Comparison of ENCODE assay signal across 20 cellular contexts in the genomic region with DNA sequence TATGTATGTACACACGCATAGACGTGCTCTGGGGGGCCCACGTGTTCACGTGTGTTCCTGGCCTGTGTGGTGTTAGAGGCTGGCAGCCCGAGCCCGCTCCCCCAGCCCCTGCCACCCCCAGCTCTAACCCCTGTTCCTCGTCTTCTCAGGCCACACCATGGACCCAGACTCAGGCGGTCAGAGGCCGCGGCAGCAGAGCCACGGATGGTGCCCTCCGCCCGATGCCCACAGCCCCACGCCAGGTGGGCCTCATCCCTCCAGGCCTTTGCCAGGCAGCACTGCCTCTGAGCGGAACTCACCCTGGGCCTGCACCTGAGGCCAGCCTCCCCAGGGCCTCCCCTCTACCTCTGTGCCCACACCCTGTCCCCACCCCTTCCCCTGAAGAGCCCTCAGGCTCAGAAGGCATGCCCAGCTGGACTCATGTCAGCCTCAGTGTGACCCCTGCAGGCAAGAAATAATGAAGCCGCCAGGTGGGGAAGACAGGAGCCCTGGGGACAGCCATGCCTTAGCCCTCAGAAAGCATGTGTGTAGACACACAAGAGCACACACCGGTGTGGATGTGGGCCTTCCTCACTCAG. TPM values are rescaled to one million over a fixed set of nuclear protein-coding genes. Genes with fewer than 3 reads are reported as not detected.
A peak's percentile ranks its signal among the peaks of the same experiment; 100 is the strongest.
DNase-seq lines count a peak whose midpoint lies in the region; ATAC-seq, FAIRE-seq and TF ChIP-seq lines count a peak whose summit lies in the region.
"Had no signal": no experiment of that assay in that cellular context is flagged by ENCODE, and none has a peak within 500 bp of the region (broad histone marks: within the 10 kb centered on the region; RNA-seq: fewer than 3 reads in every experiment).

No MANE protein-coding gene starts in this region.

- no peak overlapping the region for H2AK9ac ChIP-seq in IMR-90 (replicated peaks; ENCODE audit: low read depth, low read length, poor library complexity)

- no peaks in the 10 kb centered on the region for H3K9me3 Mint-ChIP-seq in activated CD8-positive, alpha-beta memory T cell treated with anti-CD3 and anti-CD28 coated beads, Interleukin-2, amount 10 ng/mL, durations not matched to agents 7 days and 5 days (ENCODE audit: low read depth)

- H3K27me3 ChIP-seq in IMR-90 (ENCODE audit: control insufficient read depth, insufficient read depth, low read length) = no peaks in the 10 kb centered on the region

- H3K4me1 ChIP-seq in IMR-90 (ENCODE audit: control insufficient read depth, insufficient read depth, low read length) (peaks cover 11% of the 10 kb centered on the region), kidney (ENCODE audit: control insufficient read depth in 1 of 2, insufficient read depth in 1 of 2, low read depth in 1 of 2, low read length in 2 of 2) (peaks cover 4 to 22% of the 10 kb centered on the region in 2 donors)
- H3K4me1 ChIP-seq: HAP-1 had no signal

- no peak overlapping the region for H3K14ac ChIP-seq in IMR-90 (replicated peaks; ENCODE audit: low read depth, low read length)

- peaks cover 5% of the 10 kb centered on the region for H3K27me3 Mint-ChIP-seq in activated CD8-positive, alpha-beta memory T cell treated with anti-CD3 and anti-CD28 coated beads, Interleukin-2, amount 10 ng/mL, durations not matched to agents 7 days and 5 days

- no peak overlapping the region for H4K91ac ChIP-seq in IMR-90 (ENCODE audit: insufficient read depth, low read depth, low read length)

- H3K4me3 Mint-ChIP-seq in activated CD8-positive, alpha-beta memory T cell treated with anti-CD3 and anti-CD28 coated beads, Interleukin-2, amount 10 ng/mL, durations not matched to agents 7 days and 5 days = no peak overlapping the region

- peak overlapping the region; percentile 32 for H2AFZ ChIP-seq in IMR-90 (replicated peaks; ENCODE audit: low read length, poor library complexity)

- FAIRE-seq in kidney (lab: Jason Lieb, UNC) (no peak), H54 (lab: Jason Lieb, UNC) (no peak)

- H4K5ac ChIP-seq in IMR-90 (ENCODE audit: low read depth, low read length) = no peak overlapping the region

- no peak overlapping the region for H2BK15ac ChIP-seq in IMR-90 (ENCODE audit: low read depth, low read length)

- dilution Hi-C loops in IMR-90 (cut with HindIII; ENCODE audit: low sequenced_read_pairs, unreplicated experiment) = no loop called here

- CTCF ChIA-PET in IMR-90 (lab: Yijun Ruan, JAX) (no interaction called here), RWPE1 (lab: Yijun Ruan, JAX) (no interaction called here)
- CTCF ChIA-PET in activated CD8-positive, alpha-beta memory T cell treated with anti-CD3 and anti-CD28 coated beads, Interleukin-2, amount 10 ng/mL, durations not matched to agents 7 days and 5 days (lab: Charles Lee) = interaction anchor here (2.5 kb wide), 1 partner anchor 11 kb away, joined by 7 read pairs; no protein-coding TSS in a partner anchor

- no peak overlapping the region for H3K4me2 ChIP-seq in IMR-90 (ENCODE audit: low read depth, low read length)

- no peak for TF ChIP-seq RAD21 in IMR-90 (IDR thresholded peaks at IDR 0.05; ENCODE audit: low read length)

- H3K9me3 ChIP-seq in IMR-90 (ENCODE audit: control insufficient read depth, insufficient read depth, low read length) (no peaks in the 10 kb centered on the region), kidney (ENCODE audit: control insufficient read depth in 1 of 2, low read length in 2 of 2) (no peaks in the 10 kb centered on the region)
- H3K9me3 ChIP-seq: HAP-1 had no signal

- H2BK120ac ChIP-seq in IMR-90 (ENCODE audit: low read depth, low read length) = no peak overlapping the region

- DNase-seq in ACHN (peak; percentile 16), IMR-90 (no peak), RWPE1 (ENCODE audit: low spot score) (no peak), kidney (peak; percentile 74), NCI-H748 (lab: John Stamatoyannopoulos, UW; ENCODE audit: unreplicated experiment) (no peak), H54 (ENCODE audit: insufficient read length, low spot score) (no peak)
- no peak for DNase-seq in activated CD8-positive, alpha-beta memory T cell treated with anti-CD3 and anti-CD28 coated beads, Interleukin-2, amount 10 ng/mL, durations not matched to agents 7 days and 5 days
- DNase-seq: AML-193, DMS79 treated with DMSO at 0.1 percent for 48 hours, KG1, NCI-H1092, NCI-H2081, NCI-H510A, NCI-H82 had no signal

- H3K4ac ChIP-seq in IMR-90 (ENCODE audit: low read depth, low read length) = no peak overlapping the region

- peaks cover 6% of the 10 kb centered on the region for H3K4me1 Mint-ChIP-seq in activated CD8-positive, alpha-beta memory T cell treated with anti-CD3 and anti-CD28 coated beads, Interleukin-2, amount 10 ng/mL, durations not matched to agents 7 days and 5 days

- TF ChIP-seq POLR2A in IMR-90 (IDR thresholded peaks at IDR 0.05; ENCODE audit: low read depth, low read length) (no peak), H54 (IDR thresholded peaks at IDR 0.05; ENCODE audit: low read depth, low read length) (no peak)

- TF ChIP-seq CTCF in IMR-90 (conservative IDR thresholded peaks at IDR 0.05; ENCODE audit: low read depth, low read length) (no peak), RWPE1 (conservative IDR thresholded peaks at IDR 0.05; ENCODE audit: low read depth) (no peak), kidney (IDR thresholded peaks at IDR 0.05; ENCODE audit: borderline replicate concordance, extremely low read depth, insufficient read depth) (no peak)

- H3K79me1 ChIP-seq in IMR-90 (ENCODE audit: low read depth in 1 of 2, low read length in 2 of 2) = peaks cover 5 to 36% of the 10 kb centered on the region in 2 experiments

- H3K36me3 ChIP-seq in IMR-90 (ENCODE audit: control insufficient read depth, insufficient read depth, low read length) = peaks cover 29% of the 10 kb centered on the region
- H3K36me3 ChIP-seq in kidney (ENCODE audit: control insufficient read depth in 1 of 2, insufficient read depth in 2 of 2, low read length in 2 of 2) = peaks cover 0 to 4% of the 10 kb centered on the region in 2 donors
- H3K36me3 ChIP-seq: HAP-1 had no signal

- intact Hi-C loops in IMR-90 (cut with micrococcal nuclease) (no loop called here), kidney (cut with DNase I) (no loop called here)

- no peak overlapping the region for H2BK5ac ChIP-seq in IMR-90 (ENCODE audit: low read depth, low read length, poor library complexity, severe bottlenecking)

- ATAC-seq in IMR-90 (ENCODE audit: low read depth) (no peak), GM21529 (IDR thresholded peaks at IDR 0.05; ENCODE audit: unreplicated experiment) (no peak)
- no peak for ATAC-seq in activated CD8-positive, alpha-beta memory T cell treated with anti-CD3 and anti-CD28 coated beads, Interleukin-2, amount 10 ng/mL, durations not matched to agents 7 days and 5 days
- ATAC-seq: Panc1, Right ventricle myocardium inferior had no signal

- in situ Hi-C loops in ACHN (cut with HindIII; ENCODE audit: low pct_ligation_motif_present, low pct_unique_long_range_greater_than_20kb, low sequenced_read_pairs) (no loop called here), IMR-90 (cut with MboI; ENCODE audit: low sequenced_read_pairs) (no loop called here)

- no peaks in the 10 kb centered on the region for H3K36me3 Mint-ChIP-seq in activated CD8-positive, alpha-beta memory T cell treated with anti-CD3 and anti-CD28 coated beads, Interleukin-2, amount 10 ng/mL, durations not matched to agents 7 days and 5 days

- no peak overlapping the region for H3K56ac ChIP-seq in IMR-90 (ENCODE audit: extremely low read depth, insufficient read depth, low read length)

- H3K23ac ChIP-seq in IMR-90 (ENCODE audit: low read depth, low read length) = no peak overlapping the region

- H2BK20ac ChIP-seq in IMR-90 (ENCODE audit: low read depth, low read length) = no peak overlapping the region

- no peak overlapping the region for H2AK5ac ChIP-seq in IMR-90 (ENCODE audit: low read depth, low read length)

- H3K18ac ChIP-seq in IMR-90 (ENCODE audit: low read depth, low read length) = no peak overlapping the region

- BruUV-seq in IMR-90 (replicated peaks; lab: Mats Ljungman, UMichigan) = no TSS peak

- H3K4me3 ChIP-seq in IMR-90 (ENCODE audit: insufficient read depth, low read depth, low read length) = no peak overlapping the region
- no peak overlapping the region for H3K4me3 ChIP-seq in kidney (ENCODE audit: low read length in 2 of 2)
- H3K4me3 ChIP-seq: HAP-1 had no signal

- H3K27ac ChIP-seq in IMR-90 (ENCODE audit: insufficient read depth, low read length) = no peak overlapping the region
- peak overlapping the region; percentile 99 for H3K27ac ChIP-seq in RWPE1
- H3K27ac ChIP-seq in kidney (ENCODE audit: low read depth in 2 of 2, low read length in 2 of 2) = no peak overlapping the region
- H3K27ac ChIP-seq: C4-2B had no signal

- H3K9ac ChIP-seq in IMR-90 (ENCODE audit: low read depth, low read length) (no peak overlapping the region), kidney (ENCODE audit: low read length in 2 of 2) (no peak overlapping the region)

- H3K9me1 ChIP-seq in IMR-90 (ENCODE audit: insufficient read depth, low read length) = peaks cover 15% of the 10 kb centered on the region

- 96% methylated on average over 9 of the region's 17 CpGs; no CpG with 5 or more reads in 1 of the 2 experiments for WGBS in IMR-90 (ENCODE audit: extremely low coverage in 2 of 2, insufficient read length in 1 of 2), 2 experiments

- POLR2A ChIA-PET in IMR-90 (lab: Charles Lee; ENCODE audit: unreplicated experiment) (no interaction called here), RWPE1 (lab: Yijun Ruan, JAX; ENCODE audit: low non-redundant PET) (interaction anchor here (0.7 kb wide), 1 partner anchor 54 kb away, joined by 3 read pairs; no protein-coding TSS in a partner anchor)

- no peak overlapping the region for H4K8ac ChIP-seq in IMR-90 (ENCODE audit: low read depth in 2 of 2, low read length in 2 of 2)

- H4K20me1 ChIP-seq in IMR-90 (ENCODE audit: insufficient read depth, low read length) = no peaks in the 10 kb centered on the region; the same call in 1 of the 2 replicates

- no peak overlapping the region for H3K27ac Mint-ChIP-seq in activated CD8-positive, alpha-beta memory T cell treated with anti-CD3 and anti-CD28 coated beads, Interleukin-2, amount 10 ng/mL, durations not matched to agents 7 days and 5 days

RNA-seq across cellular contexts. Expression of a gene that starts 16.4 kb away (rescaled TPM):
- total RNA-seq in IMR-90 (2012; rRNA removed) (not detected in 2 replicates), kidney (not detected)
- polyA plus RNA-seq in IMR-90 (2012; rRNA removed) (0.04 TPM in 1 of 2 replicates, not detected in the other), kidney (ENCODE audit: insufficient read depth, low read depth, low replicate concordance) (not detected)
- not detected in 2 replicates for polyA plus RNA-seq in IMR-90 (2012; cell fraction: cytosol; rRNA removed)
- polyA plus RNA-seq in IMR-90 (2012; cell fraction: nucleus; rRNA removed; ENCODE audit: low replicate concordance) = 0.08 and 0.13 TPM in 2 replicates
- total RNA-seq in activated CD8-positive, alpha-beta memory T cell treated with anti-CD3 and anti-CD28 coated beads, Interleukin-2, amount 10 ng/mL, durations not matched to agents 7 days and 5 days = not detected
- total RNA-seq: Right ventricle myocardium inferior; T-helper 2 cell treated with Interferon-gamma antibody and Interleukin-4, amounts not matched to agents 100 ng/mL and 5 ng/mL, for 36 hours had no signal

RNA-seq across cellular contexts. Expression of a gene that starts 19.9 kb away (rescaled TPM):
- total RNA-seq in IMR-90 (2012; rRNA removed) = 7.3 and 9.2 TPM in 2 replicates
- 23.3 and 26.7 TPM in 2 replicates for polyA plus RNA-seq in IMR-90 (2012; rRNA removed)
- 18.0 and 30.3 TPM in 2 replicates for polyA plus RNA-seq in IMR-90 (2012; cell fraction: cytosol; rRNA removed)
- polyA plus RNA-seq in IMR-90 (2012; cell fraction: nucleus; rRNA removed; ENCODE audit: low replicate concordance) = 18.6 and 46.8 TPM in 2 replicates
- total RNA-seq in kidney = 39.9 TPM
- polyA plus RNA-seq in kidney (ENCODE audit: insufficient read depth, low read depth, low replicate concordance) = 36.7 TPM
- under 1 TPM; 0.07 to 0.09 TPM for total RNA-seq in activated CD8-positive, alpha-beta memory T cell treated with anti-CD3 and anti-CD28 coated beads, Interleukin-2, amount 10 ng/mL, durations not matched to agents 7 days and 5 days

RNA-seq across cellular contexts. Expression of a gene that starts 30.0 kb away (rescaled TPM):
- total RNA-seq in IMR-90 (2012; rRNA removed) (0.36 TPM in 1 of 2 replicates, not detected in the other), kidney (1.6 TPM)
- polyA plus RNA-seq in IMR-90 (2012; rRNA removed) (0.12 and 0.36 TPM in 2 replicates), kidney (ENCODE audit: insufficient read depth, low read depth, low replicate concordance) (4.2 TPM)
- 0.04 and 0.15 TPM in 2 replicates for polyA plus RNA-seq in IMR-90 (2012; cell fraction: cytosol; rRNA removed)
- 0.37 and 0.78 TPM in 2 replicates for polyA plus RNA-seq in IMR-90 (2012; cell fraction: nucleus; rRNA removed; ENCODE audit: low replicate concordance)
- not detected for total RNA-seq in activated CD8-positive, alpha-beta memory T cell treated with anti-CD3 and anti-CD28 coated beads, Interleukin-2, amount 10 ng/mL, durations not matched to agents 7 days and 5 days
- total RNA-seq: T-helper 2 cell treated with Interferon-gamma antibody and Interleukin-4, amounts not matched to agents 100 ng/mL and 5 ng/mL, for 36 hours had no signal

Comparison
In these comparisons a context has a peak if more than half of its experiments do, and no peak if none do; other contexts are left out.
1. DNase-seq: peak in ACHN (single experiment) and kidney (single experiment); none in IMR-90 (single experiment), RWPE1 (single experiment), NCI-H748 (single experiment), activated CD8-positive, alpha-beta memory T cell treated with anti-CD3 and anti-CD28 coated beads, Interleukin-2, amount 10 ng/mL, durations not matched to agents 7 days and 5 days (single experiment) and H54 (single experiment).